Comparison of ENCODE assay signal across 18 cellular contexts in genomic region chr2:197673606-197674005, GRCh38. TPM values are rescaled to one million over a fixed set of nuclear protein-coding genes. Genes with fewer than 3 reads are reported as not detected.
A peak's percentile ranks its signal among the peaks of the same experiment; 100 is the strongest.
DNase-seq lines count a peak whose midpoint lies in the region; ATAC-seq and TF ChIP-seq lines count a peak whose summit lies in the region.
"Had no signal": no experiment of that assay in that cellular context is flagged by ENCODE, and none has a peak within 500 bp of the region (broad histone marks: within the 10 kb centered on the region; RNA-seq: fewer than 3 reads in every experiment).

No MANE protein-coding gene starts in this region.

- H3K79me2 ChIP-seq in GM23338 (replicated peaks; ENCODE audit: insufficient read depth), result no peaks in the 10 kb centered on the region

- no peaks in the 10 kb centered on the region for H4K20me1 ChIP-seq in GM23338 (replicated peaks; ENCODE audit: insufficient read depth)

- no peaks in the 10 kb centered on the region for H3F3A ChIP-seq in GM23338 (replicated peaks; ENCODE audit: low read depth)

- 0 out of 2 replicates have a peak overlapping the region, but pooled peaks have one; percentile 1 for H2AFZ ChIP-seq in GM23338

- H3K4me3 ChIP-seq in GM23338, result no peak overlapping the region
- no peak overlapping the region for H3K4me3 ChIP-seq in skeletal muscle satellite cell (ENCODE audit: low read length)

- H3K9ac ChIP-seq in skeletal muscle satellite cell (ENCODE audit: low read depth, low read length), result no peak overlapping the region

- H3K27ac ChIP-seq in GM23338 (ENCODE audit: low read depth), result peak overlapping the region; percentile 13; the same call in 1 of the 2 replicates
- H3K27ac ChIP-seq in cingulate gyrus (ENCODE audit: low read depth, low read length), result peak overlapping the region; percentile 91
- H3K27ac ChIP-seq: VCaP had no signal

- H3K36me3 Mint-ChIP-seq in GM23338 (ENCODE audit: low read depth), result no peaks in the 10 kb centered on the region; the same call in 2 of the 3 replicates
- H3K36me3 Mint-ChIP-seq: natural killer cell treated with Interleukin-12 subunit alpha and Interleukin-12 subunit beta and Interleukin-15 and Interleukin-18, amount 100 ng/mL, for 72 hours had no signal

- H3K4me1 Mint-ChIP-seq in GM23338, result peaks cover 35% of the 10 kb centered on the region

- no peaks in the 10 kb centered on the region for H3K9me2 ChIP-seq in GM23338 (ENCODE audit: insufficient read depth)

- ATAC-seq in GM23338 (no peak), GM19328 (IDR thresholded peaks at IDR 0.05; ENCODE audit: unreplicated experiment) (no peak), GM18861 (IDR thresholded peaks at IDR 0.05; ENCODE audit: unreplicated experiment) (no peak), GM18868 (IDR thresholded peaks at IDR 0.05; ENCODE audit: unreplicated experiment) (no peak)
- ATAC-seq: natural killer cell treated with Interleukin-12 subunit alpha and Interleukin-12 subunit beta and Interleukin-15 and Interleukin-18, amount 100 ng/mL, for 72 hours had no signal

- H3K9me3 Mint-ChIP-seq in GM23338, result no peaks in the 10 kb centered on the region
- H3K9me3 Mint-ChIP-seq: natural killer cell treated with Interleukin-12 subunit alpha and Interleukin-12 subunit beta and Interleukin-15 and Interleukin-18, amount 100 ng/mL, for 72 hours had no signal

- peaks cover 42% of the 10 kb centered on the region for H3K4me1 ChIP-seq in GM23338 (ENCODE audit: insufficient read depth)
- H3K4me1 ChIP-seq in skeletal muscle satellite cell (ENCODE audit: control insufficient read depth, insufficient read depth, low read length), result peaks cover 15% of the 10 kb centered on the region
- H3K4me1 ChIP-seq: BE2C, uterus had no signal

- H3K27ac Mint-ChIP-seq in GM23338, result no peak overlapping the region
- H3K27ac Mint-ChIP-seq: natural killer cell treated with Interleukin-12 subunit alpha and Interleukin-12 subunit beta and Interleukin-15 and Interleukin-18, amount 100 ng/mL, for 72 hours had no signal

- no peaks in the 10 kb centered on the region for H3K27me3 ChIP-seq in GM23338 (ENCODE audit: insufficient read depth)
- no peaks in the 10 kb centered on the region for H3K27me3 ChIP-seq in skeletal muscle satellite cell (ENCODE audit: control insufficient read depth, insufficient read depth, low read length)
- H3K27me3 ChIP-seq: uterus had no signal

- H3K4me2 ChIP-seq in GM23338 (peak overlapping the region; percentile 53), skeletal muscle satellite cell (ENCODE audit: low read length) (peak overlapping the region; percentile 90)

- no peak for TF ChIP-seq CTCF in GM23338 (conservative IDR thresholded peaks at IDR 0.05; ENCODE audit: low read depth in 2 of 2)

- H3K9me3 ChIP-seq in skeletal muscle satellite cell (replicated peaks; ENCODE audit: low read length), result no peaks in the 10 kb centered on the region
- H3K9me3 ChIP-seq: BE2C, uterus had no signal

- no peaks in the 10 kb centered on the region for H3K36me3 ChIP-seq in GM23338 (ENCODE audit: insufficient read depth)
- no peaks in the 10 kb centered on the region for H3K36me3 ChIP-seq in skeletal muscle satellite cell (ENCODE audit: insufficient read depth, low read length)
- H3K36me3 ChIP-seq: BE2C, uterus had no signal

- no peaks in the 10 kb centered on the region for H3K27me3 Mint-ChIP-seq in GM23338 (ENCODE audit: insufficient read depth, low read depth, poor library complexity)

- DNase-seq in GM23338 (ENCODE audit: low spot score), result no peak
- DNase-seq in medulla oblongata (ENCODE audit: extremely low spot score), result peak; percentile 42
- DNase-seq in glomerular visceral epithelial cell (ENCODE audit: extremely low spot score), result no peak
- DNase-seq: activated naive CD4-positive, alpha-beta T cell treated with anti-CD3 and anti-CD28 coated beads, Interleukin-2, amount 50 U/mL, for 16 hours; BE2C; DMS153; MV-4-11; NCI-H446 treated with DMSO at 0.1 percent for 48 hours; stimulated activated CD4-positive, alpha-beta T cell treated with anti-CD3 and anti-CD28 coated beads, Interleukin-12 subunit alpha, Interleukin-12 subunit beta, amount 100 ng/mL, for 4 hours; uterus had no signal

- H3K4me3 Mint-ChIP-seq in GM23338, result no peak overlapping the region
- H3K4me3 Mint-ChIP-seq: natural killer cell treated with Interleukin-12 subunit alpha and Interleukin-12 subunit beta and Interleukin-15 and Interleukin-18, amount 100 ng/mL, for 72 hours had no signal

TF ChIP-seq in GM23338, 12 proteins besides CTCF, POLR2A, EP300 and RAD21 (continues in another document):
- no peak for TF ChIP-seq REST (IDR thresholded peaks at IDR 0.05; ENCODE audit: unreplicated experiment)
- TF ChIP-seq STAT1 (IDR thresholded peaks at IDR 0.05; ENCODE audit: unreplicated experiment), result no peak

RNA-seq across cellular contexts. Expression of gene RFTN2, which starts 1.8 kb away (rescaled TPM):
- 0.42 and 1.0 TPM in 2 replicates for total RNA-seq in GM23338 (2014; rRNA removed; shearing (Covaris generic))
- 2.1 and 3.6 TPM in 2 replicates for polyA plus RNA-seq in GM23338 (2016; fragmentation: Nextera tagmentation; extraction: Ambion mirVana)
- 0.87 and 2.0 TPM in 2 replicates for total RNA-seq in skeletal muscle satellite cell (2012; rRNA removed)
- total RNA-seq: natural killer cell treated with Interleukin-12 subunit alpha and Interleukin-12 subunit beta and Interleukin-15 and Interleukin-18, amount 100 ng/mL, for 72 hours; OCI-LY7 had no signal

RNA-seq across cellular contexts. Expression of gene MARS2, which starts 31.6 kb away (rescaled TPM):
- 48.2 and 49.1 TPM in 2 replicates for total RNA-seq in GM23338 (2014; rRNA removed; shearing (Covaris generic))
- polyA plus RNA-seq in GM23338 (2016; fragmentation: Nextera tagmentation; extraction: Ambion mirVana), result 11.9 and 13.7 TPM in 2 replicates
- total RNA-seq in skeletal muscle satellite cell (2012; rRNA removed), result 8.9 and 10.3 TPM in 2 replicates
